Comparison of ENCODE assay signal across 1 cellular context in the genomic region with DNA sequence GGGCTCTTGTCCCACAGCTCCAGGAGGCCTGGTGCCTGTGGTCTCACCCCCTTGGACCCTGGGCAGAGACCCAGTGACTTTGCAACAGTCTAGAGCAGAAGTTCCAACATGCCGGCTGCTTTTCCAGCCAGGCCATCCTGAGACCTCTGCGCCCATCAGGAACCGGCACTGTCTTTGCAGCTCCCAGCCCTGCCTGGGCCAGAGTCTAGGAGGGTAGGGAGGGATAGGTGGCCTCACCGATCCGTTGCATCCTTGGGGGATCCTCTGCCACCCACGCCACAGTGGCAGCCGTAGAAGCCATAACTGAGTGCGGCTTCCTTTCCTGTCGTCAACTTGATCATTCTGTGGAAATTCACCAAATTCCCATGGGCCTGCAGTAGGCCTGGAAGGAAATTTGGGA.
TF ChIP-seq lines count a peak whose summit lies in the region.

No MANE protein-coding gene starts in this region.

TF ChIP-seq in HepG2, 621 proteins besides CTCF, POLR2A, EP300 and RAD21:
- TF ChIP-seq NR2F2 (IDR thresholded peaks at IDR 0.05; ENCODE audit: borderline replicate concordance, low read depth) (no peak), ZNF225 (CRISPR knock-in tag; IDR thresholded peaks at IDR 0.05) (no peak), NRL (CRISPR knock-in tag; IDR thresholded peaks at IDR 0.05; ENCODE audit: borderline replicate concordance) (peak; percentile 28; the same call in 1 of the 2 replicates), THAP8 (CRISPR knock-in tag; IDR thresholded peaks at IDR 0.05; ENCODE audit: borderline replicate concordance) (no peak), ZNF788 (CRISPR knock-in tag; IDR thresholded peaks at IDR 0.05; ENCODE audit: borderline replicate concordance) (no peak)
- TF ChIP-seq, protein P1, sequence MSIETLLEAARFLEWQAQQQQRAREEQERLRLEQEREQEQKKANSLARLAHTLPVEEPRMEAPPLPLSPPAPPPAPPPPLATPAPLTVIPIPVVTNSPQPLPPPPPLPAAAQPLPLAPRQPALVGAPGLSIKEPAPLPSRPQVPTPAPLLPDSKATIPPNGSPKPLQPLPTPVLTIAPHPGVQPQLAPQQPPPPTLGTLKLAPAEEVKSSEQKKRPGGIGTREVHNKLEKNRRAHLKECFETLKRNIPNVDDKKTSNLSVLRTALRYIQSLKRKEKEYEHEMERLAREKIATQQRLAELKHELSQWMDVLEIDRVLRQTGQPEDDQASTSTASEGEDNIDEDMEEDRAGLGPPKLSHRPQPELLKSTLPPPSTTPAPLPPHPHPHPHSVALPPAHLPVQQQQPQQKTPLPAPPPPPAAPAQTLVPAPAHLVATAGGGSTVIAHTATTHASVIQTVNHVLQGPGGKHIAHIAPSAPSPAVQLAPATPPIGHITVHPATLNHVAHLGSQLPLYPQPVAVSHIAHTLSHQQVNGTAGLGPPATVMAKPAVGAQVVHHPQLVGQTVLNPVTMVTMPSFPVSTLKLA (IDR thresholded peaks at IDR 0.05): no peak
- TF ChIP-seq, protein P2, sequence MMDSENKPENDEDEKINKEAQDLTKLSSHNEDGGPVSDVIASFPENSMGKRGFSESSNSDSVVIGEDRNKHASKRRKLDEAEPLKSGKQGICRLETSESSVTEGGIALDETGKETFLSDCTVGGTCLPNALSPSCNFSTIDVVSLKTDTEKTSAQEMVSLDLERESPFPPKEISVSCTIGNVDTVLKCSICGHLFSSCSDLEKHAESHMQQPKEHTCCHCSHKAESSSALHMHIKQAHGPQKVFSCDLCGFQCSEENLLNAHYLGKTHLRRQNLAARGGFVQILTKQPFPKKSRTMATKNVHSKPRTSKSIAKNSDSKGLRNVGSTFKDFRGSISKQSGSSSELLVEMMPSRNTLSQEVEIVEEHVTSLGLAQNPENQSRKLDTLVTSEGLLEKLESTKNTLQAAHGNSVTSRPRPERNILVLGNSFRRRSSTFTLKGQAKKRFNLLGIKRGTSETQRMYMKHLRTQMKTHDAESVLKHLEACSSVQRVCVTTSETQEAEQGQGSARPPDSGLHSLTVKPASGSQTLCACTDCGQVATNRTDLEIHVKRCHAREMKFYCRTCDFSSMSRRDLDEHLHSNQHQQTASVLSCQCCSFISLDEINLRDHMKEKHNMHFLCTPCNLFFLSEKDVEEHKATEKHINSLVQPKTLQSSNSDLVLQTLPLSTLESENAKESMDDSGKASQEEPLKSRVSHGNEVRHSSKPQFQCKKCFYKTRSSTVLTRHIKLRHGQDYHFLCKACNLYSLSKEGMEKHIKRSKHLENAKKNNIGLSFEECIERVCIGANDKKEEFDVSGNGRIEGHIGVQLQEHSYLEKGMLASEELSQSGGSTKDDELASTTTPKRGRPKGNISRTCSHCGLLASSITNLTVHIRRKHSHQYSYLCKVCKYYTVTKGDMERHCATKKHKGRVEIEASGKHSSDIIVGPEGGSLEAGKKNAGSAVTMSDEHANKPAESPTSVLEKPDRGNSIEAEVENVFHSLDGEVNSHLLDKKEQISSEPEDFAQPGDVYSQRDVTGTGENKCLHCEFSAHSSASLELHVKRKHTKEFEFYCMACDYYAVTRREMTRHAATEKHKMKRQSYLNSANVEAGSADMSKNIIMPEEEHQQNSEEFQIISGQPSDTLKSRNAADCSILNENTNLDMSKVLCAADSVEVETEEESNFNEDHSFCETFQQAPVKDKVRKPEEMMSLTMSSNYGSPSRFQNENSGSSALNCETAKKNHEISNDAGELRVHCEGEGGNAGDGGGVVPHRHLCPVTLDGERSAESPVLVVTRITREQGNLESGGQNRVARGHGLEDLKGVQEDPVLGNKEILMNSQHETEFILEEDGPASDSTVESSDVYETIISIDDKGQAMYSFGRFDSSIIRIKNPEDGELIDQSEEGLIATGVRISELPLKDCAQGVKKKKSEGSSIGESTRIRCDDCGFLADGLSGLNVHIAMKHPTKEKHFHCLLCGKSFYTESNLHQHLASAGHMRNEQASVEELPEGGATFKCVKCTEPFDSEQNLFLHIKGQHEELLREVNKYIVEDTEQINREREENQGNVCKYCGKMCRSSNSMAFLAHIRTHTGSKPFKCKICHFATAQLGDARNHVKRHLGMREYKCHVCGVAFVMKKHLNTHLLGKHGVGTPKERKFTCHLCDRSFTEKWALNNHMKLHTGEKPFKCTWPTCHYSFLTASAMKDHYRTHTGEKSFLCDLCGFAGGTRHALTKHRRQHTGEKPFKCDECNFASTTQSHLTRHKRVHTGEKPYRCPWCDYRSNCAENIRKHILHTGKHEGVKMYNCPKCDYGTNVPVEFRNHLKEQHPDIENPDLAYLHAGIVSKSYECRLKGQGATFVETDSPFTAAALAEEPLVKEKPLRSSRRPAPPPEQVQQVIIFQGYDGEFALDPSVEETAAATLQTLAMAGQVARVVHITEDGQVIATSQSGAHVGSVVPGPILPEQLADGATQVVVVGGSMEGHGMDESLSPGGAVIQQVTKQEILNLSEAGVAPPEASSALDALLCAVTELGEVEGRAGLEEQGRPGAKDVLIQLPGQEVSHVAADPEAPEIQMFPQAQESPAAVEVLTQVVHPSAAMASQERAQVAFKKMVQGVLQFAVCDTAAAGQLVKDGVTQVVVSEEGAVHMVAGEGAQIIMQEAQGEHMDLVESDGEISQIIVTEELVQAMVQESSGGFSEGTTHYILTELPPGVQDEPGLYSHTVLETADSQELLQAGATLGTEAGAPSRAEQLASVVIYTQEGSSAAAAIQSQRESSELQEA (CRISPR knock-in tag; IDR thresholded peaks at IDR 0.05; ENCODE audit: not compliant biosample characterization): no peak
- TF ChIP-seq, protein P3, sequence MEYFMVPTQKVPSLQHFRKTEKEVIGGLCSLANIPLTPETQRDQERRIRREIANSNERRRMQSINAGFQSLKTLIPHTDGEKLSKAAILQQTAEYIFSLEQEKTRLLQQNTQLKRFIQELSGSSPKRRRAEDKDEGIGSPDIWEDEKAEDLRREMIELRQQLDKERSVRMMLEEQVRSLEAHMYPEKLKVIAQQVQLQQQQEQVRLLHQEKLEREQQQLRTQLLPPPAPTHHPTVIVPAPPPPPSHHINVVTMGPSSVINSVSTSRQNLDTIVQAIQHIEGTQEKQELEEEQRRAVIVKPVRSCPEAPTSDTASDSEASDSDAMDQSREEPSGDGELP (IDR thresholded peaks at IDR 0.05; ENCODE audit: borderline replicate concordance, low read depth): no peak
